In the genomic region with DNA sequence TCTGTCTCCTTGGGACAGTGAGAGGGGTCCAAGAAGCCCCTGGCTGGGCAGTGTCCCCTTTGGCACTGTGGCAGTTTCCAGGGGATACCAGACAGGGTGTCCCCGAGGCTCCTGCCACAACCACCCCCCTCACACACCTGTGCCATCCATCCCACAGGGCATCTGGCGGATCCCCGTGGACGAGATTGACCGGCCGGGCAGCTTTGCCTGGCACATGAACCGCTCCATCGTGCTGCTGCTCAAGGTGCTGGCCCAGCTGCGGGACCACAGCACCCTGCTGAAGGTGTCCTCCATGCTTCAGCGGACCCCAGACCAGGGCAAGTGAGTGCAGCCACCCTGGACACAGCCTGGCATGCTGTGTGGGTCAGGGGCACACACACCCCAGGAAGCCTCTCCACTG, we compare ENCODE assay signal across 11 cellular contexts.
"Had no signal": no experiment of that assay in that cellular context is flagged by ENCODE, and none has a peak within 500 bp of the region (broad histone marks: within the 10 kb centered on the region; RNA-seq: fewer than 3 reads in every experiment).

No MANE protein-coding gene starts in this region.

- H3K36me3 Mint-ChIP-seq: mesothelial cell of epicardium had no signal

- H3K27ac Mint-ChIP-seq: activated naive CD8-positive, alpha-beta T cell treated with anti-CD3 and anti-CD28 coated beads, Interleukin-2, amount 50 U/mL, for 24 hours; mesothelial cell of epicardium had no signal

- H3K27ac ChIP-seq: parathyroid adenoma, tibial nerve, WERI-Rb-1 had no signal

- H3K9me3 Mint-ChIP-seq: activated naive CD8-positive, alpha-beta T cell treated with anti-CD3 and anti-CD28 coated beads, Interleukin-2, amount 50 U/mL, for 24 hours; mesothelial cell of epicardium had no signal

- H3K4me1 Mint-ChIP-seq: mesothelial cell of epicardium had no signal

- H3K27me3 Mint-ChIP-seq: activated naive CD8-positive, alpha-beta T cell treated with anti-CD3 and anti-CD28 coated beads, Interleukin-2, amount 50 U/mL, for 24 hours had no signal

- H3K79me2 ChIP-seq: parathyroid adenoma had no signal

- DNase-seq: activated CD4-positive, alpha-beta T cell treated with anti-CD3 and anti-CD28 coated beads for 4 hours; activated effector memory CD4-positive, alpha-beta T cell treated with Interleukin-2 at 50 U/mL for 16 hours; activated naive CD8-positive, alpha-beta T cell treated with anti-CD3 and anti-CD28 coated beads, Interleukin-2, amount 50 U/mL, for 24 hours; activated T-cell treated with anti-CD3 and anti-CD28 coated beads for 4 hours; retina; small intestine; T1000; WERI-Rb-1 had no signal

- H3K4me3 ChIP-seq: tibial nerve had no signal

- H3K9me3 ChIP-seq: tibial nerve had no signal

- H3K9ac ChIP-seq: parathyroid adenoma had no signal

- ATAC-seq: activated naive CD8-positive, alpha-beta T cell treated with anti-CD3 and anti-CD28 coated beads, Interleukin-2, amount 50 U/mL, for 24 hours had no signal

- H3K4me3 Mint-ChIP-seq: activated naive CD8-positive, alpha-beta T cell treated with anti-CD3 and anti-CD28 coated beads, Interleukin-2, amount 50 U/mL, for 24 hours; mesothelial cell of epicardium had no signal

- H3K27me3 ChIP-seq: tibial nerve had no signal
